15 cellular contexts compared by ENCODE assay signal in genomic region chr5:154630410-154630809, GRCh38.
"Had no signal": no experiment of that assay in that cellular context is flagged by ENCODE, and none has a peak within 500 bp of the region (broad histone marks: within the 10 kb centered on the region; RNA-seq: fewer than 3 reads in every experiment).

No MANE protein-coding gene starts in this region.

- DNase-seq: effector memory CD8-positive, alpha-beta T cell; foreskin keratinocyte; immature natural killer cell; mammary epithelial cell; mucosa of descending colon; naive thymus-derived CD8-positive, alpha-beta T cell; stimulated activated CD4-positive, alpha-beta T cell treated with anti-CD3 and anti-CD28 coated beads, Interleukin-4, amount 100 ng/mL, for 1 hour; stimulated activated CD8-positive, alpha-beta memory T cell treated with anti-CD3 and anti-CD28 coated beads, Interleukin-4, amount 100 ng/mL, for 48 hours; stimulated activated naive CD8-positive, alpha-beta T cell treated with anti-CD3 and anti-CD28 coated beads, Interleukin-15, Interleukin-2, amounts not matched to agents 100 U/mL and 50 U/mL, for 24 hours; upper lobe of right lung had no signal

- H3K4me3 ChIP-seq: esophagus muscularis mucosa, mucosa of descending colon, upper lobe of right lung, vagina had no signal

- H3K4me1 Mint-ChIP-seq: immature natural killer cell; naive thymus-derived CD8-positive, alpha-beta T cell; stimulated activated effector memory CD8-positive, alpha-beta T cell treated with anti-CD3 and anti-CD28 coated beads, Interleukin-12 subunit alpha, Interleukin-12 subunit beta, amount 100 ng/mL, for 72 hours had no signal

- H3K36me3 Mint-ChIP-seq: immature natural killer cell; naive thymus-derived CD8-positive, alpha-beta T cell; stimulated activated effector memory CD8-positive, alpha-beta T cell treated with anti-CD3 and anti-CD28 coated beads, Interleukin-12 subunit alpha, Interleukin-12 subunit beta, amount 100 ng/mL, for 72 hours had no signal

- H3K36me3 ChIP-seq: esophagus muscularis mucosa, upper lobe of right lung, vagina had no signal

- H3K27ac Mint-ChIP-seq: dendritic cell treated with granulocyte-macrophage colony-stimulating factor and Interleukin-4, amounts not matched to agents 40 ng/mL and 50 ng/mL, for 4 days; effector memory CD8-positive, alpha-beta T cell; immature natural killer cell; stimulated activated effector memory CD8-positive, alpha-beta T cell treated with anti-CD3 and anti-CD28 coated beads, Interleukin-12 subunit alpha, Interleukin-12 subunit beta, amount 100 ng/mL, for 72 hours had no signal

- H3K9me3 Mint-ChIP-seq: dendritic cell treated with granulocyte-macrophage colony-stimulating factor and Interleukin-4, amounts not matched to agents 40 ng/mL and 50 ng/mL, for 4 days; effector memory CD8-positive, alpha-beta T cell; immature natural killer cell; naive thymus-derived CD8-positive, alpha-beta T cell; stimulated activated effector memory CD8-positive, alpha-beta T cell treated with anti-CD3 and anti-CD28 coated beads, Interleukin-12 subunit alpha, Interleukin-12 subunit beta, amount 100 ng/mL, for 72 hours had no signal

- H3K4me1 ChIP-seq: foreskin keratinocyte, upper lobe of right lung had no signal

- H3K4me3 Mint-ChIP-seq: dendritic cell treated with granulocyte-macrophage colony-stimulating factor and Interleukin-4, amounts not matched to agents 40 ng/mL and 50 ng/mL, for 4 days; effector memory CD8-positive, alpha-beta T cell; immature natural killer cell; naive thymus-derived CD8-positive, alpha-beta T cell; stimulated activated effector memory CD8-positive, alpha-beta T cell treated with anti-CD3 and anti-CD28 coated beads, Interleukin-12 subunit alpha, Interleukin-12 subunit beta, amount 100 ng/mL, for 72 hours had no signal

- ATAC-seq: effector memory CD8-positive, alpha-beta T cell; foreskin keratinocyte; mucosa of descending colon; naive thymus-derived CD8-positive, alpha-beta T cell; stimulated activated effector memory CD8-positive, alpha-beta T cell treated with anti-CD3 and anti-CD28 coated beads, Interleukin-12 subunit alpha, Interleukin-12 subunit beta, amount 100 ng/mL, for 72 hours; stimulated activated naive CD8-positive, alpha-beta T cell treated with anti-CD3 and anti-CD28 coated beads, Interleukin-15, Interleukin-2, amounts not matched to agents 100 U/mL and 50 U/mL, for 24 hours; upper lobe of right lung had no signal

- H3K27me3 ChIP-seq: foreskin keratinocyte, upper lobe of right lung, vagina had no signal

- H3K9me3 ChIP-seq: esophagus muscularis mucosa, mucosa of descending colon, upper lobe of right lung, vagina had no signal

- H3K27ac ChIP-seq: epithelial cell of prostate, esophagus muscularis mucosa, foreskin keratinocyte, upper lobe of right lung, vagina had no signal
